In the genomic region with DNA sequence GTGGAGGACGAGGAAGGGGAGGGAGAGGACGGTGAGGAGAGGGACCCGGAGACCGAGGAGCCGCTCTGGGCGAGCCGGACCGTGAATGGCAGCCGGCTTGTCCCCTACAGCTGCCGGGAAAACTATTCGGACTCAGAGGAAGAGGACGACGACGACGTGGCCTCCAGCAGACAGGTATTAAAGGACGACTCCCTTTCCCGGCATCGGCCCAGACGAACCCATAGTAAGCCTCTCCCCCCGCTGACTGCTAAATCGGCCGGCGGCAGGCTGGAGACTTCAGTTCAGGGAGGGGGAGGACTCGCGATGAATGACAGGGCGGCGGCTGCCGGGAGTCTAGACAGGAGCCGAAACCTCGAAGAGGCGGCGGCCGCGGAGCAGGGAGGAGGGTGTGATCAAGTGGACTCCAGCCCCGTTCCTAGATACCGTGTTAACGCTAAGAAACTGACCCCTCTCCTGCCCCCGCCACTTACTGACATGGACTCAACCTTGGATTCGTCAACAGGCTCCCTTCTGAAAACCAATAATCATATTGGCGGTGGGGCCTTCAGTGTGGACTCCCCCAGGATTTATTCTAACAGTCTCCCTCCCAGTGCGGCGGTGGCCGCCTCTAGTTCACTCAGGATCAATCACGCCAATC, we compare ENCODE assay signal across 8 cellular contexts. TPM values are rescaled to one million over a fixed set of nuclear protein-coding genes. Genes with fewer than 3 reads are reported as not detected.
A peak's percentile ranks its signal among the peaks of the same experiment; 100 is the strongest.
DNase-seq lines count a peak whose midpoint lies in the region; ATAC-seq and TF ChIP-seq lines count a peak whose summit lies in the region.

No MANE protein-coding gene starts in this region.

- peak overlapping the region; percentile 95 for H3K9ac ChIP-seq in endodermal cell (ENCODE audit: extremely low read depth, low read length, poor library complexity, severe bottlenecking)

- H3K4me3 Mint-ChIP-seq in endodermal cell = peak overlapping the region; percentile 96

- peaks cover 13% of the 10 kb centered on the region for H3K4me1 Mint-ChIP-seq in endodermal cell

- H3K9me3 Mint-ChIP-seq in endodermal cell = peaks cover 4% of the 10 kb centered on the region

- H3K4me1 ChIP-seq in endodermal cell (ENCODE audit: control insufficient read depth, insufficient read depth, low read length) (no peaks in the 10 kb centered on the region), mononuclear cell (ENCODE audit: insufficient read depth, low read length) (peaks cover 39% of the 10 kb centered on the region)

- H3K36me3 Mint-ChIP-seq in endodermal cell (ENCODE audit: low read depth) = no peaks in the 10 kb centered on the region

- TF ChIP-seq CTCF in endodermal cell (conservative IDR thresholded peaks at IDR 0.05) = no peak

- 0 to 2% methylated on average over 29 to 44 of the region's 44 CpGs for WGBS in endodermal cell (ENCODE audit: insufficient coverage in 1 of 2, insufficient read length in 1 of 2), 2 experiments

- H3K27ac ChIP-seq in endodermal cell (ENCODE audit: low read depth, low read length) = peak overlapping the region; percentile 93

- peaks cover 26% of the 10 kb centered on the region for H3K27me3 Mint-ChIP-seq in endodermal cell (ENCODE audit: insufficient read depth)

- H3K27ac Mint-ChIP-seq in endodermal cell = peak overlapping the region; percentile 94

- peaks cover 25% of the 10 kb centered on the region for H3K36me3 ChIP-seq in endodermal cell (ENCODE audit: control insufficient read depth, insufficient read depth, low read length)

- peak; percentile 29 for ATAC-seq in HG02970 (IDR thresholded peaks at IDR 0.05; ENCODE audit: low FRiP score, unreplicated experiment)

- H3K9me3 ChIP-seq in endodermal cell (ENCODE audit: control insufficient read depth, low read length) (no peaks in the 10 kb centered on the region), mononuclear cell (ENCODE audit: low read depth, low read length) (no peaks in the 10 kb centered on the region)

- no peaks in the 10 kb centered on the region for H3K27me3 ChIP-seq in endodermal cell (ENCODE audit: control insufficient read depth, insufficient read depth, low read length, poor library complexity, severe bottlenecking)
- H3K27me3 ChIP-seq in mononuclear cell (ENCODE audit: insufficient read depth, low read length) = no peaks in the 10 kb centered on the region

- H3K4me3 ChIP-seq in endodermal cell (ENCODE audit: low read length) (peak overlapping the region; percentile 94), mononuclear cell (ENCODE audit: low read length) (peak overlapping the region; percentile 92)

- DNase-seq in NOMO-1 (lab: John Stamatoyannopoulos, UW; ENCODE audit: unreplicated experiment in 2 of 2) = peak; percentile 29 to 32
- no peak for DNase-seq in NOMO-1 treated with dmso at 0.1 percent for 144 hours (lab: John Stamatoyannopoulos, UW; ENCODE audit: unreplicated experiment)
- peak; percentile 49 for DNase-seq in NCI-H510A (lab: John Stamatoyannopoulos, UW)
- DNase-seq in activated CD8-positive, alpha-beta memory T cell treated with anti-CD3 and anti-CD28 coated beads for 24 hours = peak; percentile 80
- peak; percentile 89 for DNase-seq in endodermal cell
- peak; percentile 38 for DNase-seq in stimulated activated CD8-positive, alpha-beta memory T cell treated with anti-CD3 and anti-CD28 coated beads, Interleukin-4, amount 100 ng/mL, for 24 hours (ENCODE audit: low read depth)

RNA-seq across cellular contexts. Expression of a gene that starts 1.0 kb away (rescaled TPM):
- total RNA-seq in endodermal cell = 10 to 100 TPM; 35.8 to 37.3 TPM
- 22.4 TPM for polyA plus RNA-seq in endodermal cell (2013, experiment 1 of 2)
- 22.4 TPM for polyA plus RNA-seq in endodermal cell (2013, experiment 2 of 2)
- 55.9 TPM for total RNA-seq in mononuclear cell

RNA-seq across cellular contexts. Expression of a gene that starts 49.3 kb away (rescaled TPM):
- total RNA-seq in endodermal cell (not detected), mononuclear cell (not detected)
- polyA plus RNA-seq in endodermal cell (2013, experiment 1 of 2) = 1.5 TPM
- polyA plus RNA-seq in endodermal cell (2013, experiment 2 of 2) = 0.29 TPM
